Comparison of ENCODE assay signal across 2 cellular contexts in the genomic region with DNA sequence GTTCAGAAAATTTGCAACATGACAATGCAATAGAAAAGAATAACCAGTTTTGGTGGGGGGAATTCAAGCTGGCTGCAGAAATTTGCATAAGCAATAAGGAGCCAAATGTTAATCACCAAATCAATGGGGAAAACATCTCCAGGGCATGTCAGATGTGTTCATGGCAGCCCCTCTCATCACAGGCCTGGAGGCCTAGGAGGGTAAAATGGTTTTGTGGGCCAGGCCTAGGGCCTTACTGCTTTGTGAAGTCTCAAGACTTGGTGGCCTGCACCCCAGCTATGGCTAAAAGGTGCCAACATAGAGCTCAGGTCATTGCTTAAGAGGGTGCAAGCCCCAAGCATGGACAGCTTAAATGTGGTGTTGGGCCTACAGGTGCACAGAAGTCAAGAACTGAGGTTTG.
TF ChIP-seq lines count a peak whose summit lies in the region.

No MANE protein-coding gene starts in this region.

TF ChIP-seq in HCT116, 20 proteins besides CTCF, POLR2A, EP300 and RAD21:
- TF ChIP-seq CBX3 (IDR thresholded peaks at IDR 0.05; ENCODE audit: low read depth): peak; percentile 43; the same call in 1 of the 2 replicates
- TF ChIP-seq SIN3A (IDR thresholded peaks at IDR 0.05; ENCODE audit: low read depth): no peak

TF ChIP-seq in K562, 482 proteins besides CTCF, POLR2A, EP300 and RAD21:
- TF ChIP-seq, protein P1, sequence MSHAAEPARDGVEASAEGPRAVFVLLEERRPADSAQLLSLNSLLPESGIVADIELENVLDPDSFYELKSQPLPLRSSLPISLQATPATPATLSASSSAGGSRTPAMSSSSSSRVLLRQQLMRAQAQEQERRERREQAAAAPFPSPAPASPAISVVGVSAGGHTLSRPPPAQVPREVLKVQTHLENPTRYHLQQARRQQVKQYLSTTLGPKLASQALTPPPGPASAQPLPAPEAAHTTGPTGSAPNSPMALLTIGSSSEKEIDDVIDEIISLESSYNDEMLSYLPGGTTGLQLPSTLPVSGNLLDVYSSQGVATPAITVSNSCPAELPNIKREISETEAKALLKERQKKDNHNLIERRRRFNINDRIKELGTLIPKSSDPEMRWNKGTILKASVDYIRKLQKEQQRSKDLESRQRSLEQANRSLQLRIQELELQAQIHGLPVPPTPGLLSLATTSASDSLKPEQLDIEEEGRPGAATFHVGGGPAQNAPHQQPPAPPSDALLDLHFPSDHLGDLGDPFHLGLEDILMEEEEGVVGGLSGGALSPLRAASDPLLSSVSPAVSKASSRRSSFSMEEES (CRISPR knock-in tag; IDR thresholded peaks at IDR 0.05): no peak
- TF ChIP-seq CBX3 (IDR thresholded peaks at IDR 0.05; ENCODE audit: borderline replicate concordance in 1 of 2, low read length in 2 of 2): peak in 1 of 2 experiments; percentile 71; a peak in 2 of 3 replicates
- no peak for TF ChIP-seq FOXJ2 (tag; IDR thresholded peaks at IDR 0.05)
- TF ChIP-seq ZFP36 (IDR thresholded peaks at IDR 0.05; ENCODE audit: low read depth, low read length, partially characterized antibody): peak; percentile 90
- peak; percentile 61; the same call in 1 of the 2 replicates for TF ChIP-seq CBX5 (IDR thresholded peaks at IDR 0.05; ENCODE audit: borderline replicate concordance, low read depth)
